Comparison of ENCODE assay signal across 13 cellular contexts in genomic region chr4:91829531-91829930, GRCh38.
DNase-seq lines count a peak whose midpoint lies in the region; ATAC-seq, FAIRE-seq and TF ChIP-seq lines count a peak whose summit lies in the region.
"Had no signal": no experiment of that assay in that cellular context is flagged by ENCODE, and none has a peak within 500 bp of the region (broad histone marks: within the 10 kb centered on the region; RNA-seq: fewer than 3 reads in every experiment).

No MANE protein-coding gene starts in this region.

- FAIRE-seq in RCC 7860 (lab: Jason Lieb, UNC) (peak; percentile 75), frontal cortex (lab: Jason Lieb, UNC) (peak; percentile 19)

- no peak overlapping the region for H3K4me3 ChIP-seq in astrocyte of the spinal cord (ENCODE audit: low read depth, low read length)

- peak; percentile 78 for DNase-seq in H4 (ENCODE audit: low spot score)
- peak; percentile 42 for DNase-seq in RCC 7860 (ENCODE audit: low spot score)
- DNase-seq in astrocyte of the spinal cord (ENCODE audit: low read depth, low spot score): peak; percentile 55
- no peak for DNase-seq in frontal cortex (ENCODE audit: low spot score in 2 of 2)
- no peak for DNase-seq in effector CD4-positive, alpha-beta T cell
- no peak for DNase-seq in cerebellum (ENCODE audit: low spot score)
- DNase-seq: C1 segment of cervical spinal cord; Calu3; CD4-positive, alpha-beta T cell; DMS 273 treated with DMSO at 0.1 percent for 48 hours; H7; IMR-90 had no signal

- no peak for ATAC-seq in HG02759 (IDR thresholded peaks at IDR 0.05; ENCODE audit: unreplicated experiment)

- TF ChIP-seq CTCF in astrocyte of the spinal cord (IDR thresholded peaks at IDR 0.05; ENCODE audit: low read depth, low read length): no peak

- in situ Hi-C loops in astrocyte of the spinal cord (cut with HindIII; ENCODE audit: low sequenced_read_pairs): no loop called here

Comparison
In these comparisons a context has a peak if more than half of its experiments do, and no peak if none do; other contexts are left out.
1. DNase-seq: peak in H4 (single experiment), RCC 7860 (single experiment) and astrocyte of the spinal cord (single experiment); none in frontal cortex (0 of 2), effector CD4-positive, alpha-beta T cell (single experiment) and cerebellum (single experiment).